ENCODE assay signal across 18 cellular contexts in genomic region chr1:200916152-200916551, GRCh38. TPM values are rescaled to one million over a fixed set of nuclear protein-coding genes. Genes with fewer than 3 reads are reported as not detected.
DNase-seq lines count a peak whose midpoint lies in the region; ATAC-seq and TF ChIP-seq lines count a peak whose summit lies in the region.
"Had no signal": no experiment of that assay in that cellular context is flagged by ENCODE, and none has a peak within 500 bp of the region (broad histone marks: within the 10 kb centered on the region; RNA-seq: fewer than 3 reads in every experiment).

No MANE protein-coding gene starts in this region.

- no peak overlapping the region for H3K27ac ChIP-seq in HCT116 (ENCODE audit: low read depth, low read length)
- H3K27ac ChIP-seq: thyroid gland had no signal

- no peaks in the 10 kb centered on the region for H3K9me3 ChIP-seq in Caco-2
- H3K9me3 ChIP-seq in HCT116 (ENCODE audit: control insufficient read depth in 1 of 2, insufficient read depth in 1 of 2, low read depth in 1 of 2, low read length in 2 of 2), result no peaks in the 10 kb centered on the region
- H3K9me3 ChIP-seq in mucosa of descending colon, result no peaks in the 10 kb centered on the region
- H3K9me3 ChIP-seq: thyroid gland had no signal

- ATAC-seq in HCT116 (peak; percentile 69), mucosa of descending colon (peak; percentile 6)
- ATAC-seq: left ventricle myocardium superior; naive thymus-derived CD4-positive, alpha-beta T cell had no signal

- peaks cover 10% of the 10 kb centered on the region for H3K4me1 Mint-ChIP-seq in Caco-2 (ENCODE audit: low read depth, unreplicated experiment)
- no peaks in the 10 kb centered on the region for H3K4me1 Mint-ChIP-seq in endothelial cell (ENCODE audit: unreplicated experiment)
- H3K4me1 Mint-ChIP-seq: activated B cell treated with CpG ODN at 0.5 μM for 24 hours; naive thymus-derived CD4-positive, alpha-beta T cell had no signal

- H3K27ac Mint-ChIP-seq in Caco-2 (ENCODE audit: unreplicated experiment), result peak overlapping the region; percentile 75
- H3K27ac Mint-ChIP-seq in endothelial cell (ENCODE audit: unreplicated experiment), result no peak overlapping the region
- H3K27ac Mint-ChIP-seq: activated B cell treated with CpG ODN at 0.5 μM for 24 hours; naive thymus-derived CD4-positive, alpha-beta T cell had no signal

- TF ChIP-seq RAD21 in HCT116 (IDR thresholded peaks at IDR 0.05; ENCODE audit: low read depth), result no peak

- POLR2A ChIA-PET in Caco-2 (lab: Charles Lee) (interaction anchor here (1.0 kb wide), 1 partner anchor 20 kb away, joined by 3 read pairs; no protein-coding TSS in a partner anchor), HCT116 (lab: Charles Lee) (no interaction called here)

- RAD21 ChIA-PET in HCT116 (lab: Charles Lee; ENCODE audit: low non-redundant PET in 1 of 2, low total read pairs in 2 of 2, uncharacterized antibody in 2 of 2, unreplicated experiment in 2 of 2), result no interaction called here

- no peaks in the 10 kb centered on the region for H3K9me2 ChIP-seq in HCT116 (ENCODE audit: insufficient read depth)

- BruUV-seq in Caco-2 (replicated peaks; lab: Mats Ljungman, UMichigan) (no TSS peak), HCT116 (replicated peaks; lab: Mats Ljungman, UMichigan) (no TSS peak)

- peaks cover 7% of the 10 kb centered on the region for H3K36me3 ChIP-seq in Caco-2 (ENCODE audit: control insufficient read depth, insufficient read depth, low read length)
- no peaks in the 10 kb centered on the region for H3K36me3 ChIP-seq in HCT116 (ENCODE audit: control insufficient read depth in 1 of 2, insufficient read depth in 2 of 2, low read length in 2 of 2)
- no peaks in the 10 kb centered on the region for H3K36me3 ChIP-seq in mucosa of descending colon (ENCODE audit: low read depth)
- H3K36me3 ChIP-seq: thyroid gland had no signal

- H3K36me3 Mint-ChIP-seq in Caco-2 (ENCODE audit: insufficient read depth, unreplicated experiment) (peaks cover 66% of the 10 kb centered on the region), endothelial cell (ENCODE audit: low read depth, unreplicated experiment) (peaks cover 11% of the 10 kb centered on the region)
- H3K36me3 Mint-ChIP-seq: naive thymus-derived CD4-positive, alpha-beta T cell had no signal

- TF ChIP-seq POLR2A in HCT116 (IDR thresholded peaks at IDR 0.05; ENCODE audit: borderline replicate concordance, extremely low read depth, insufficient read depth, insufficient read length), result no peak

- no peaks in the 10 kb centered on the region for H3K79me2 ChIP-seq in HCT116 (ENCODE audit: insufficient read depth, low read length)

- H3K4me1 ChIP-seq in Caco-2 (peaks cover 7% of the 10 kb centered on the region), HCT116 (ENCODE audit: control insufficient read depth in 1 of 2, insufficient read depth in 2 of 2, low read length in 2 of 2) (no peaks in the 10 kb centered on the region), mucosa of descending colon (ENCODE audit: low read depth) (peaks cover 15% of the 10 kb centered on the region)
- H3K4me1 ChIP-seq: thyroid gland had no signal

- no peaks in the 10 kb centered on the region for H3K27me3 ChIP-seq in Caco-2 (replicated peaks; ENCODE audit: control insufficient read depth, insufficient read depth, low read length)
- no peaks in the 10 kb centered on the region for H3K27me3 ChIP-seq in HCT116 (ENCODE audit: insufficient read depth, low read length)
- H3K27me3 ChIP-seq: thyroid gland had no signal

- H4K20me1 ChIP-seq in HCT116 (ENCODE audit: insufficient read depth), result no peaks in the 10 kb centered on the region

- H3K4me3 ChIP-seq in Caco-2 (ENCODE audit: low read depth, low read length) (no peak overlapping the region), HCT116 (replicated peaks in 1 of 2; ENCODE audit: low read depth in 1 of 2, low read length in 2 of 2) (no peak overlapping the region), mucosa of descending colon (no peak overlapping the region)
- H3K4me3 ChIP-seq: thyroid gland had no signal

- intact Hi-C loops in Caco-2 (cut with micrococcal nuclease; ENCODE audit: unreplicated experiment), result loop anchor here (2.0 kb wide), 1 partner anchor 25 kb away; no protein-coding TSS in a partner anchor
- intact Hi-C loops in HCT116 (cut with micrococcal nuclease), result no loop called here
- intact Hi-C loops in mucosa of descending colon (cut with DNase I, micrococcal nuclease), result no loop called here
- intact Hi-C loops in head of caudate nucleus (cut with DNase I), result no loop called here

- H3K4me3 Mint-ChIP-seq in Caco-2 (ENCODE audit: unreplicated experiment) (no peak overlapping the region), endothelial cell (ENCODE audit: unreplicated experiment) (no peak overlapping the region)
- H3K4me3 Mint-ChIP-seq: activated B cell treated with CpG ODN at 0.5 μM for 24 hours; naive thymus-derived CD4-positive, alpha-beta T cell had no signal

- DNase-seq in Caco-2 (peak; percentile 32 to 51), HCT116 (ENCODE audit: low read depth, low spot score) (no peak), endothelial cell (ENCODE audit: low spot score) (peak; percentile 45), mucosa of descending colon (peak in 1 of 3 donors; percentile 49), COLO829 (ENCODE audit: low spot score) (no peak), AG08395 (ENCODE audit: low spot score) (no peak), head of caudate nucleus (no peak), NCI-H187 (lab: John Stamatoyannopoulos, UW) (no peak)
- DNase-seq: activated B cell treated with CpG ODN at 0.5 μM for 24 hours; activated CD8-positive, alpha-beta memory T cell treated with anti-CD3 and anti-CD28 coated beads for 24 hours; anterior cingulate cortex; erythroblast; Karpas-422; left ventricle myocardium superior; naive thymus-derived CD4-positive, alpha-beta T cell; NCI-H510A treated with DMSO at 0.1 percent for 48 hours; SW 1271; thyroid gland had no signal

- no peak overlapping the region for H3K9ac ChIP-seq in HCT116 (ENCODE audit: low read length)

- CTCF ChIA-PET in Caco-2 (lab: Charles Lee), result no interaction called here
- CTCF ChIA-PET in HCT116 (lab: Charles Lee), result no interaction called here

- H3K27me3 Mint-ChIP-seq in Caco-2 (ENCODE audit: insufficient read depth, unreplicated experiment) (no peaks in the 10 kb centered on the region), endothelial cell (ENCODE audit: unreplicated experiment) (peaks cover 4% of the 10 kb centered on the region)
- H3K27me3 Mint-ChIP-seq: activated B cell treated with CpG ODN at 0.5 μM for 24 hours had no signal

- H2AFZ ChIP-seq in HCT116 (ENCODE audit: low read depth, low read length, poor library complexity, severe bottlenecking), result no peak overlapping the region

- no peak overlapping the region for H3K4me2 ChIP-seq in HCT116 (ENCODE audit: low read length)

- TF ChIP-seq CTCF in Caco-2 (IDR thresholded peaks at IDR 0.05; ENCODE audit: insufficient read depth in 1 of 2, low read depth in 1 of 2, low read length in 1 of 2, severe bottlenecking in 1 of 2, unreplicated experiment in 1 of 2) (peak; percentile 25 to 46), HCT116 (IDR thresholded peaks at IDR 0.05 in 2 of 3, conservative IDR thresholded peaks at IDR 0.05 in 1 of 3; ENCODE audit: borderline replicate concordance in 1 of 3, insufficient read depth in 1 of 3, low read depth in 2 of 3, low read length in 2 of 3) (peak; percentile 50 to 88 (median 59)), endothelial cell (IDR thresholded peaks at IDR 0.05; ENCODE audit: unreplicated experiment) (peak; percentile 68), mucosa of descending colon (IDR thresholded peaks at IDR 0.05) (no peak)

- no peaks in the 10 kb centered on the region for H3K9me3 Mint-ChIP-seq in Caco-2 (ENCODE audit: unreplicated experiment)
- no peaks in the 10 kb centered on the region for H3K9me3 Mint-ChIP-seq in endothelial cell (ENCODE audit: unreplicated experiment)
- H3K9me3 Mint-ChIP-seq: activated B cell treated with CpG ODN at 0.5 μM for 24 hours; naive thymus-derived CD4-positive, alpha-beta T cell had no signal

TF ChIP-seq in HCT116, 20 proteins besides CTCF, POLR2A, EP300 and RAD21 (continues in another document):
- TF ChIP-seq POLR2AphosphoS5 (IDR thresholded peaks at IDR 0.05; ENCODE audit: low read depth, low read length), result no peak
- TF ChIP-seq SIN3A (IDR thresholded peaks at IDR 0.05; ENCODE audit: low read depth), result no peak
- TF ChIP-seq ZFX (IDR thresholded peaks at IDR 0.05), result no peak
- TF ChIP-seq FOSL1 (IDR thresholded peaks at IDR 0.05; ENCODE audit: low read depth), result no peak
- TF ChIP-seq CBX3 (IDR thresholded peaks at IDR 0.05; ENCODE audit: low read depth), result no peak
- no peak for TF ChIP-seq CEBPB (IDR thresholded peaks at IDR 0.05; ENCODE audit: low read depth)
- no peak for TF ChIP-seq ATF3 (IDR thresholded peaks at IDR 0.05)
- no peak for TF ChIP-seq MAX (IDR thresholded peaks at IDR 0.05)
- no peak for TF ChIP-seq EGR1 (IDR thresholded peaks at IDR 0.05; ENCODE audit: low read depth)
- TF ChIP-seq SP1 (IDR thresholded peaks at IDR 0.05; ENCODE audit: low read depth), result no peak
- TF ChIP-seq EZH2 (IDR thresholded peaks at IDR 0.05), result no peak
- no peak for TF ChIP-seq ZNF274 (IDR thresholded peaks at IDR 0.05; ENCODE audit: low read depth, low read length)
- TF ChIP-seq TCF7L2 (IDR thresholded peaks at IDR 0.05; ENCODE audit: borderline replicate concordance, extremely low read depth, insufficient read depth, insufficient read length), result no peak

RNA-seq across cellular contexts. Expression of gene INAVA, which starts 21.5 kb away (rescaled TPM):
- total RNA-seq in Caco-2 (2022) (112 and 123 TPM in 2 replicates), HCT116 (2021; ENCODE audit: unreplicated experiment) (18.8 TPM), endothelial cell (ENCODE audit: unreplicated experiment) (35.8 TPM), mucosa of descending colon (100 to 1,000 TPM in 2 of 3 donors, 10 to 100 TPM in 1; 82.0 to 238 (median 171) TPM)
- 27.0 and 30.4 TPM in 2 replicates for polyA plus RNA-seq in HCT116 (2012)
- polyA plus RNA-seq: naive thymus-derived CD4-positive, alpha-beta T cell had no signal

RNA-seq across cellular contexts. Expression of gene GPR25, which starts 43.4 kb away (rescaled TPM):
- not detected in 2 replicates for total RNA-seq in Caco-2 (2022)
- not detected for total RNA-seq in HCT116 (2021; ENCODE audit: unreplicated experiment)
- polyA plus RNA-seq in HCT116 (2012), result not detected in 2 replicates
- total RNA-seq in endothelial cell (ENCODE audit: unreplicated experiment), result not detected
- not detected for total RNA-seq in mucosa of descending colon
- total RNA-seq: left ventricle myocardium superior had no signal

Comparison
In these comparisons a context has a peak if more than half of its experiments do, and no peak if none do; other contexts are left out.
1. DNase-seq: peak in Caco-2 (2 of 2) and endothelial cell (single experiment); none in HCT116 (single experiment), COLO829 (single experiment), AG08395 (single experiment), head of caudate nucleus (0 of 42) and NCI-H187 (0 of 2).